In the genomic region with DNA sequence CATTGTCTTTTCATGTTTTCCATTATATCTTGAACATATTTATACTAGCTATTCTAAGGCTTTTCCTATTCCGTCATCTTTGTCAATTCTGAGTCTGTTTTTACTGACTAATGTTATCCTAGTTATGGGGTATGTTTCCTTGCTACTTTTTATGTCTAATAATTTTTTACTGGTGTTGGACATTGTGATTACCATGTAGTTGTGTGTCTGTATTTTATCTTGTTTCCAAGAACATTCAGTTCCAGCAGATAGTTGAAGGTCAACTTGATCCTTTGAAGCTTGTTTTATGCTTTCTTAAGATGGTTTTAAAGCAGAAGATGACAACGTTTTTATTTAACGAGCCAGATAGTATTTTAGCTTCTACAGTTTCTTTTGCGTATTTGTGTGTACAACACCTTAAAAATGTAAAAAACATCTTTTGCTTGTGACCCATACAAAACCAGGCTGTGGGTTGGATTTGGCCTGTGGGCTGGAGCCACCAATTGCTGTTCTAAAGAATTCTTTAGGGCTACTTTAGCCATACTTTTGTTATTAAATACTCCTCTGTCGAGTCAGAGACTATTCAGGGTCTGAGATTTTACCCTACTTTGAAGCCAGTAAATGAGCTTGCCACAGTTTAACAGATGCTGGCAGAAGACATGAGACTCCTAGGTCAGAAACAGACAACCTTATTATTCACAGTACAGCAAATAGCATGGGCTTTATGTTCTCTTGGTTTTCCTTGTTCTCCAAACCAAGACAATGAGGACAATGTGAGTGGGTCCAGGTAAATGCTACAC, we compare ENCODE assay signal across 24 cellular contexts. TPM values are rescaled to one million over a fixed set of nuclear protein-coding genes. Genes with fewer than 3 reads are reported as not detected.
DNase-seq lines count a peak whose midpoint lies in the region; ATAC-seq and TF ChIP-seq lines count a peak whose summit lies in the region.
"Had no signal": no experiment of that assay in that cellular context is flagged by ENCODE, and none has a peak within 500 bp of the region (broad histone marks: within the 10 kb centered on the region; RNA-seq: fewer than 3 reads in every experiment).

No MANE protein-coding gene starts in this region.

- in situ Hi-C loops in astrocyte of the spinal cord (cut with HindIII; ENCODE audit: low sequenced_read_pairs), result no loop called here

- H3K27ac ChIP-seq in effector memory CD4-positive, alpha-beta T cell (ENCODE audit: insufficient read depth, low read length, poor library complexity, severe bottlenecking), result no peak overlapping the region
- H3K27ac ChIP-seq: 22Rv1, breast epithelium, right lobe of liver had no signal

- H3K27me3 ChIP-seq in effector memory CD4-positive, alpha-beta T cell (replicated peaks; ENCODE audit: control insufficient read depth, insufficient read depth, low read length, poor library complexity, severe bottlenecking), result no peaks in the 10 kb centered on the region
- H3K27me3 ChIP-seq: breast epithelium, right lobe of liver had no signal

- ATAC-seq in GM19395 (IDR thresholded peaks at IDR 0.05; ENCODE audit: unreplicated experiment), result no peak
- ATAC-seq: activated CD4-positive, alpha-beta T cell treated with anti-CD3 and anti-CD28 coated beads for 36 hours; GM23338; right lobe of liver had no signal

- H3K4me3 ChIP-seq in astrocyte of the spinal cord (ENCODE audit: low read depth, low read length), result no peak overlapping the region
- no peak overlapping the region for H3K4me3 ChIP-seq in effector memory CD4-positive, alpha-beta T cell (ENCODE audit: insufficient read depth, low read depth, low read length, poor library complexity, severe bottlenecking)
- H3K4me3 ChIP-seq: breast epithelium, GM23338, right lobe of liver had no signal

- H3K9me3 ChIP-seq in effector memory CD4-positive, alpha-beta T cell (ENCODE audit: control insufficient read depth, low read length), result no peaks in the 10 kb centered on the region
- H3K9me3 ChIP-seq: Caco-2, right lobe of liver had no signal

- DNase-seq in NCI-H2171 treated with DMSO at 0.1 percent for 48 hours (lab: John Stamatoyannopoulos, UW) (peak; percentile 15), NCI-H2171 (lab: John Stamatoyannopoulos, UW) (no peak), astrocyte of the spinal cord (ENCODE audit: low read depth, low spot score) (peak; percentile 16), myocyte (ENCODE audit: low read depth) (peak; percentile 56), NK-92 (lab: John Stamatoyannopoulos, UW; ENCODE audit: unreplicated experiment) (no peak)
- no peak for DNase-seq in effector memory CD4-positive, alpha-beta T cell
- DNase-seq in activated naive CD4-positive, alpha-beta T cell treated with anti-CD3 and anti-CD28 coated beads, Interleukin-2, amount 50 U/mL, for 16 hours, result no peak
- DNase-seq: activated CD4-positive, alpha-beta T cell treated with anti-CD3 and anti-CD28 coated beads for 36 hours; Caco-2; DMS79; NCI-H1417 treated with DMSO at 0.1 percent for 48 hours; NCI-H2029 treated with DMSO at 0.1 percent for 48 hours; NCI-H2227 treated with DMSO at 0.1 percent for 48 hours; NCI-H526 treated with DMSO at 0.1 percent for 48 hours; right lobe of liver; SIG-M5; stimulated activated CD4-positive, alpha-beta T cell treated with anti-CD3 and anti-CD28 coated beads, Interleukin-12 subunit alpha, Interleukin-12 subunit beta, amount 100 ng/mL, for 4 hours; stimulated activated CD4-positive, alpha-beta T cell treated with anti-CD3 and anti-CD28 coated beads, Interleukin-2, amount 100 ng/mL, for 48 hours; SW 1271; trophoblast cell had no signal

- H3K4me1 ChIP-seq in effector memory CD4-positive, alpha-beta T cell (ENCODE audit: control insufficient read depth, insufficient read depth, low read length, poor library complexity, severe bottlenecking), result no peaks in the 10 kb centered on the region
- H3K4me1 ChIP-seq: breast epithelium, Caco-2, right lobe of liver had no signal

- TF ChIP-seq CTCF in astrocyte of the spinal cord (IDR thresholded peaks at IDR 0.05; ENCODE audit: low read depth, low read length), result no peak

- no peaks in the 10 kb centered on the region for H3K36me3 ChIP-seq in effector memory CD4-positive, alpha-beta T cell (ENCODE audit: control insufficient read depth, insufficient read depth, low read length)
- H3K36me3 ChIP-seq: breast epithelium, right lobe of liver had no signal

RNA-seq across cellular contexts. Expression of gene REV3L, which starts 38.7 kb away (rescaled TPM):
- total RNA-seq in myocyte, result 48.7 and 71.2 TPM in 2 replicates
- 7.8 TPM for polyA plus RNA-seq in myocyte (2012)

Comparison
In these comparisons a context has a peak if more than half of its experiments do, and no peak if none do; other contexts are left out.
1. DNase-seq: peak in NCI-H2171 treated with DMSO at 0.1 percent for 48 hours (single experiment), astrocyte of the spinal cord (single experiment) and myocyte (single experiment); none in NCI-H2171 (single experiment), NK-92 (single experiment), effector memory CD4-positive, alpha-beta T cell (0 of 3) and activated naive CD4-positive, alpha-beta T cell treated with anti-CD3 and anti-CD28 coated beads, Interleukin-2, amount 50 U/mL, for 16 hours (single experiment).